ENCODE assay signal across 12 cellular contexts in the genomic region with DNA sequence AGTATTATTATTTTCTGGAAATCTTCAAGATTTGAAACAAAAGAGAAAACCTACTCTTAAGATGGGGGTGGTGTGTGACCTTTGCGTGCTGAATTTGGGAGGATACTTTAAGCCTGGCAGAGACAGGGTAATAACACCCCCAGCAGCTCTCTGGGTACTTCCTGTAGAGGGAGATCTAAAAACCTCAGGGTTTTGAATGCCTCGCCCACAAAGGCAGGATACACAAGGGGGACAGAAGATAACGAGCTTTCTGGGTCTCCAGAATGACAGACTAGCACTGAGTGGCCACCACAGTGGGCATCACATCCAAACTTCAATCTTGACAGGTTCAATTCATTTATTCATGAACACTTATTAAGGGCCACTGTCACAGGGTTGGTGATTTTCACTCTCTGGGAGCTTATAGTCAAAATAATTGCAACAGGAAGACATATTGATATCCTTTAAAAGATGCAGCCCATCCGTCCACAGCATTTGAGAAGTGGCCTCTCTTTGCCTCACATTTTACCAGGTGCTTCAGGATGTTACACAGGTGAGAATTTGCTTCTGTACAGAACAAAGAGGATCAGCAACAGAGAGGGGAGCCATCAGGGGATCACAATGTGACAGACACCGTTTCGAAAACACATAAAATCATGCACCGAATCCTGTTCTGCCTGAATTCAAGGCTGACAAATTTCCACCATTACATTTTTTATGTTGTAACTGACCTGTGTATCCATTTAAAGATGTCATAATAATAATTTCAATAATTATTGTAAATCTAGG. TPM values are rescaled to one million over a fixed set of nuclear protein-coding genes. Genes with fewer than 3 reads are reported as not detected.
DNase-seq lines count a peak whose midpoint lies in the region; ATAC-seq and TF ChIP-seq lines count a peak whose summit lies in the region.
"Had no signal": no experiment of that assay in that cellular context is flagged by ENCODE, and none has a peak within 500 bp of the region (broad histone marks: within the 10 kb centered on the region; RNA-seq: fewer than 3 reads in every experiment).

No MANE protein-coding gene starts in this region.

- WGBS in stomach, 5 donors = 78 to 88% (median 86%) methylated on average over 7 of the region's 7 CpGs

- TF ChIP-seq CTCF in DND-41 (IDR thresholded peaks at IDR 0.05; ENCODE audit: borderline replicate concordance, extremely low read depth, low read length, poor library complexity, severe bottlenecking) (peak; percentile 23), nephron (IDR thresholded peaks at IDR 0.05; ENCODE audit: unreplicated experiment in 3 of 3) (no peak), stomach (IDR thresholded peaks at IDR 0.05) (no peak), WERI-Rb-1 (IDR thresholded peaks at IDR 0.05; ENCODE audit: low read depth, low read length) (no peak)

- H4K20me1 ChIP-seq in DND-41 (ENCODE audit: insufficient read depth, low read length) = no peaks in the 10 kb centered on the region

- peaks cover 0 to 3% of the 10 kb centered on the region in 2 donors for H3K36me3 Mint-ChIP-seq in activated T-cell treated with anti-CD3 and anti-CD28 coated beads, Interleukin-2, amount 50 U/mL, for 72 hours (ENCODE audit: insufficient read depth in 2 of 2)
- H3K36me3 Mint-ChIP-seq in nephron (ENCODE audit: low read depth) = peaks cover 13% of the 10 kb centered on the region

- H3K4me1 Mint-ChIP-seq in activated T-cell treated with anti-CD3 and anti-CD28 coated beads, Interleukin-2, amount 50 U/mL, for 72 hours (ENCODE audit: low read depth) = peaks cover 25% of the 10 kb centered on the region
- peaks cover 81% of the 10 kb centered on the region for H3K4me1 Mint-ChIP-seq in nephron

- H3K4me3 ChIP-seq in DND-41 (ENCODE audit: low read depth in 1 of 2, low read length in 2 of 2) (no peak overlapping the region), stomach (no peak overlapping the region), WERI-Rb-1 (ENCODE audit: low read depth, low read length) (no peak overlapping the region)
- H3K4me3 ChIP-seq: adrenal gland, vagina had no signal

- intact Hi-C loops in stomach (cut with DNase I; ENCODE audit: low total_unique reads) = no loop called here

- H3K27me3 Mint-ChIP-seq in activated T-cell treated with anti-CD3 and anti-CD28 coated beads, Interleukin-2, amount 50 U/mL, for 72 hours (ENCODE audit: low read depth) = no peaks in the 10 kb centered on the region
- H3K27me3 Mint-ChIP-seq in nephron (ENCODE audit: low read depth) = no peaks in the 10 kb centered on the region

- no peak overlapping the region; the same call in 1 of the 2 replicates for H2AFZ ChIP-seq in DND-41 (ENCODE audit: low read depth, low read length)

- TF ChIP-seq POLR2A in stomach (IDR thresholded peaks at IDR 0.05) = no peak

- H3K9me3 ChIP-seq in DND-41 (ENCODE audit: insufficient read depth, low read length, severe bottlenecking) = no peaks in the 10 kb centered on the region
- no peaks in the 10 kb centered on the region for H3K9me3 ChIP-seq in stomach
- H3K9me3 ChIP-seq in WERI-Rb-1 (ENCODE audit: severe bottlenecking) = no peaks in the 10 kb centered on the region
- H3K9me3 ChIP-seq: adrenal gland, vagina had no signal

- peak; percentile 91 for ATAC-seq in DND-41 (ENCODE audit: insufficient read depth, low read depth)
- peak; percentile 87 to 90 for ATAC-seq in activated T-cell treated with anti-CD3 and anti-CD28 coated beads, Interleukin-2, amount 50 U/mL, for 72 hours (replicated peaks in 1 of 2)
- ATAC-seq in GM18867 (IDR thresholded peaks at IDR 0.05; ENCODE audit: unreplicated experiment) = no peak

- peak overlapping the region; percentile 17; the same call in 1 of the 2 replicates for H3K4me2 ChIP-seq in DND-41 (ENCODE audit: insufficient read depth, low read length)

- H3K36me3 ChIP-seq in DND-41 (ENCODE audit: insufficient read depth, low read length) (no peaks in the 10 kb centered on the region; the same call in 1 of the 2 replicates), stomach (peaks cover 0 to 9% (median 0%) of the 10 kb centered on the region in 4 donors), WERI-Rb-1 (peaks cover 5% of the 10 kb centered on the region; the same call in 1 of the 2 replicates)
- H3K36me3 ChIP-seq: adrenal gland, vagina had no signal

- peak; percentile 41 for DNase-seq in DND-41
- peak; percentile 11 for DNase-seq in NCI-H1436 (lab: John Stamatoyannopoulos, UW)
- peak; percentile 35 to 39 for DNase-seq in activated T-cell treated with anti-CD3 and anti-CD28 coated beads, Interleukin-2, amount 50 U/mL, for 72 hours
- no peak for DNase-seq in SW 1271 (lab: John Stamatoyannopoulos, UW)
- no peak for DNase-seq in stomach
- no peak for DNase-seq in WERI-Rb-1
- DNase-seq: DMS 273 treated with DMSO at 0.1 percent for 48 hours, H7 had no signal

- no peaks in the 10 kb centered on the region for H3K9me3 Mint-ChIP-seq in activated T-cell treated with anti-CD3 and anti-CD28 coated beads, Interleukin-2, amount 50 U/mL, for 72 hours
- H3K9me3 Mint-ChIP-seq in nephron = no peaks in the 10 kb centered on the region

- peak overlapping the region; percentile 69 to 74 for H3K4me3 Mint-ChIP-seq in activated T-cell treated with anti-CD3 and anti-CD28 coated beads, Interleukin-2, amount 50 U/mL, for 72 hours
- peak overlapping the region in 1 of 3 experiments; percentile 17 for H3K4me3 Mint-ChIP-seq in nephron

- no peak for TF ChIP-seq EP300 in stomach (IDR thresholded peaks at IDR 0.05)

- peak overlapping the region; percentile 84 for H3K27ac Mint-ChIP-seq in activated T-cell treated with anti-CD3 and anti-CD28 coated beads, Interleukin-2, amount 50 U/mL, for 72 hours
- peak overlapping the region; percentile 92 to 99 (median 98) for H3K27ac Mint-ChIP-seq in nephron

- H3K4me1 ChIP-seq in DND-41 (ENCODE audit: insufficient read depth, low read length) = peaks cover 7% of the 10 kb centered on the region
- peaks cover 0 to 9% (median 0%) of the 10 kb centered on the region in 4 donors for H3K4me1 ChIP-seq in stomach

- no peak overlapping the region for H3K9ac ChIP-seq in DND-41 (ENCODE audit: low read depth, low read length)

- H3K27me3 ChIP-seq in DND-41 (ENCODE audit: insufficient read depth, low read length, poor library complexity) = no peaks in the 10 kb centered on the region
- no peaks in the 10 kb centered on the region for H3K27me3 ChIP-seq in stomach
- H3K27me3 ChIP-seq in WERI-Rb-1 (ENCODE audit: insufficient read depth, low read depth, severe bottlenecking) = no peaks in the 10 kb centered on the region
- H3K27me3 ChIP-seq: adrenal gland, vagina had no signal

- no peaks in the 10 kb centered on the region for H3K79me2 ChIP-seq in DND-41 (ENCODE audit: insufficient read depth, low read length)

- H3K27ac ChIP-seq in DND-41 (ENCODE audit: low read length) = no peak overlapping the region
- no peak overlapping the region for H3K27ac ChIP-seq in stomach
- H3K27ac ChIP-seq in WERI-Rb-1 = no peak overlapping the region
- H3K27ac ChIP-seq: vagina had no signal

RNA-seq across cellular contexts. Expression of a gene that starts 14.3 kb away (rescaled TPM):
- total RNA-seq in activated T-cell treated with anti-CD3 and anti-CD28 coated beads, Interleukin-2, amount 50 U/mL, for 72 hours = not detected
- not detected for total RNA-seq in stomach
- 10 to 100 TPM in 1 of 3 donors, 1 to 10 TPM in 2; 1.7 to 17.3 (median 5.5) TPM for polyA plus RNA-seq in stomach
- total RNA-seq: vagina had no signal

RNA-seq across cellular contexts. Expression of a gene that starts 46.2 kb away (rescaled TPM):
- 10 to 100 TPM; 19.1 to 33.3 TPM for total RNA-seq in activated T-cell treated with anti-CD3 and anti-CD28 coated beads, Interleukin-2, amount 50 U/mL, for 72 hours
- 1 to 10 TPM in 3 of 5 donors, under 1 TPM in 2; 0.58 to 6.2 (median 2.6) TPM for total RNA-seq in stomach
- 1 to 10 TPM; 2.2 to 5.2 (median 4.5) TPM for polyA plus RNA-seq in stomach

RNA-seq across cellular contexts. Expression of a gene that starts 50.0 kb away (rescaled TPM):
- total RNA-seq in activated T-cell treated with anti-CD3 and anti-CD28 coated beads, Interleukin-2, amount 50 U/mL, for 72 hours = 1 to 10 TPM; 4.4 to 5.9 TPM
- not detected for total RNA-seq in stomach
- under 1 TPM in 1 of 3 donors, not detected in 2; 0.48 TPM for polyA plus RNA-seq in stomach
- total RNA-seq: vagina had no signal

Comparison
In these comparisons a context has a peak if more than half of its experiments do, and no peak if none do; other contexts are left out.
1. DNase-seq: peak in DND-41 (single experiment), NCI-H1436 (single experiment) and activated T-cell treated with anti-CD3 and anti-CD28 coated beads, Interleukin-2, amount 50 U/mL, for 72 hours (2 of 2); none in SW 1271 (0 of 2), stomach (single experiment) and WERI-Rb-1 (single experiment).
2. RNA of a gene that starts 50.0 kb away (total RNA-seq): 4.4 to 5.9 TPM in activated T-cell treated with anti-CD3 and anti-CD28 coated beads, Interleukin-2, amount 50 U/mL, for 72 hours; not detected in stomach; every median in the first group is over 4 times any median in the second.